ENCODE assay signal across 7 cellular contexts in the genomic region with DNA sequence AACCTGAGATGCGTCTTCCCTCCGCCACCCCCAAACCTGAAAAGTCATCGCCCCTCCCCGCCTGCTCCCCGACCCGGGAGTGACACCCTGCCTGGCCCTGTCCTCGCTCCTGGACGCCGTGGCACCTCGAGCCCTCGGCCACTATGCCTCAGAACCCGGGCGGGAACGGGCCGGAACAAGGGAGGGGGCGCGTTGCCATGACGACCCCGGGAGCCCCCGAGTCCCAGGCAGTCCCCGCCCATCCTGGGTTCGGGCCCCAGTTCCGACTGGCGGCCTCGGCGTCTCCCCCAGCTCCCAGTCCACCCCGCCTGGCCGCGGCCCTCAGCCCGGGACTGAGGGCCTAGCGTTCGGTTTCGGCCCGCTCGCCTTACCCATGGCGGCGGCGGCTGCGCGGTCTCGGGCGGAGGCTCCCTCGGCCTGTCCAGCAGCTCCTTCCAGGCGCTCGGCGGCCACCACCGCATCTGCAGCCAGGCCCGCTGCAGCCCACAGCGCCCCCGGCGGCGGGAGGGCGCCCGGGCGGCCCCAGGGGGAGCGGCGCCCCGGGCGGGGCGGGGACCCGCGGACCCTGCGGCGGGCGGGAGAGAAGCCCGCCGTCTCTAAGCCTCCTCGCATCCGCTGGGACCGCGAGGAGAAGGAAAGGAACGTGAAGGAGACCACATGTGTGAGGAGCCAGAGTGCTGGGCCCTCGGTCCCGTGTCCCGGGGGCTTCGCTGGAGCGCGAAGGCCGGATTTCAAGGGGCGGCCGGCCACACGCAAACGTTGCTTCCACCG. TPM values are rescaled to one million over a fixed set of nuclear protein-coding genes. Genes with fewer than 3 reads are reported as not detected.
DNase-seq lines count a peak whose midpoint lies in the region; ATAC-seq, FAIRE-seq and TF ChIP-seq lines count a peak whose summit lies in the region.

A gene with protein sequence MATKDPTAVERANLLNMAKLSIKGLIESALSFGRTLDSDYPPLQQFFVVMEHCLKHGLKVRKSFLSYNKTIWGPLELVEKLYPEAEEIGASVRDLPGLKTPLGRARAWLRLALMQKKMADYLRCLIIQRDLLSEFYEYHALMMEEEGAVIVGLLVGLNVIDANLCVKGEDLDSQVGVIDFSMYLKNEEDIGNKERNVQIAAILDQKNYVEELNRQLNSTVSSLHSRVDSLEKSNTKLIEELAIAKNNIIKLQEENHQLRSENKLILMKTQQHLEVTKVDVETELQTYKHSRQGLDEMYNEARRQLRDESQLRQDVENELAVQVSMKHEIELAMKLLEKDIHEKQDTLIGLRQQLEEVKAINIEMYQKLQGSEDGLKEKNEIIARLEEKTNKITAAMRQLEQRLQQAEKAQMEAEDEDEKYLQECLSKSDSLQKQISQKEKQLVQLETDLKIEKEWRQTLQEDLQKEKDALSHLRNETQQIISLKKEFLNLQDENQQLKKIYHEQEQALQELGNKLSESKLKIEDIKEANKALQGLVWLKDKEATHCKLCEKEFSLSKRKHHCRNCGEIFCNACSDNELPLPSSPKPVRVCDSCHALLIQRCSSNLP (minus strand): TSS at position 463 of the 771 bp plus-strand sequence. CDS start 88 bp downstream, at position 375.

- peak; percentile 83 for FAIRE-seq in GM12892 (lab: Jason Lieb, UNC)

- H3K27ac Mint-ChIP-seq in T-helper 2 cell treated with Interferon-gamma antibody and Interleukin-4, amounts not matched to agents 5 μg/mL and 100 μg/mL, for 36 hours: peak within 1 kb of the TSS; percentile 85

- H3K36me3 Mint-ChIP-seq in T-helper 2 cell treated with Interferon-gamma antibody and Interleukin-4, amounts not matched to agents 5 μg/mL and 100 μg/mL, for 36 hours (ENCODE audit: low read depth): peaks cover 7% of the 10 kb centered on the region

- intact Hi-C loops in sciatic nerve (cut with DNase I): no loop called here

- peak; percentile 94 for ATAC-seq in HG02623 (IDR thresholded peaks at IDR 0.05; ENCODE audit: unreplicated experiment)
- peak; percentile 94 for ATAC-seq in sciatic nerve

- H3K4me1 Mint-ChIP-seq in T-helper 2 cell treated with Interferon-gamma antibody and Interleukin-4, amounts not matched to agents 5 μg/mL and 100 μg/mL, for 36 hours (ENCODE audit: low read depth): peaks cover 15% of the 10 kb centered on the region

- peak; percentile 36 for TF ChIP-seq CTCF in astrocyte of the cerebellum (IDR thresholded peaks at IDR 0.05; ENCODE audit: low read depth, low read length, missing control alignments)

- peak within 1 kb of the TSS; percentile 91 for H3K4me3 Mint-ChIP-seq in T-helper 2 cell treated with Interferon-gamma antibody and Interleukin-4, amounts not matched to agents 5 μg/mL and 100 μg/mL, for 36 hours

- H3K27me3 Mint-ChIP-seq in T-helper 2 cell treated with Interferon-gamma antibody and Interleukin-4, amounts not matched to agents 5 μg/mL and 100 μg/mL, for 36 hours (ENCODE audit: low read depth): no peaks in the 10 kb centered on the region

- DNase-seq in GM12892 (ENCODE audit: insufficient read length) (peak; percentile 77), NCI-H1092 (lab: John Stamatoyannopoulos, UW) (peak; percentile 55), astrocyte of the cerebellum (ENCODE audit: low read depth) (peak; percentile 46), hippocampal formation (lab: John Stamatoyannopoulos, UW) (peak; percentile 59 to 79), sciatic nerve (ENCODE audit: low spot score) (peak; percentile 86)
- DNase-seq in T-helper 2 cell treated with Interferon-gamma antibody and Interleukin-4, amounts not matched to agents 5 μg/mL and 100 μg/mL, for 36 hours (ENCODE audit: low spot score): peak; percentile 83

- TF ChIP-seq POLR2A in GM12892 (IDR thresholded peaks at IDR 0.05; ENCODE audit: low read depth, low read length): peak; percentile 73

- peak within 1 kb of the TSS; percentile 98 for H3K4me3 ChIP-seq in astrocyte of the cerebellum (ENCODE audit: low read depth, low read length)

- no peaks in the 10 kb centered on the region for H3K9me3 Mint-ChIP-seq in T-helper 2 cell treated with Interferon-gamma antibody and Interleukin-4, amounts not matched to agents 5 μg/mL and 100 μg/mL, for 36 hours

- in situ Hi-C loops in astrocyte of the cerebellum (cut with HindIII; ENCODE audit: low sequenced_read_pairs): no loop called here

RNA-seq across cellular contexts. Expression of the gene that starts here (rescaled TPM):
- 6.6 TPM for polyA plus RNA-seq in GM12892 (2012; ENCODE audit: missing spikeins)
- 52.3 TPM for total RNA-seq in sciatic nerve

Comparison
In these comparisons a context has a peak if more than half of its experiments do, and no peak if none do; other contexts are left out.
1. Peak in every context shown above with its lines: DNase-seq, ATAC-seq and H3K4me3 ChIP-seq.